Comparison of ENCODE assay signal across 8 cellular contexts in genomic region chr10:119104653-119105024, GRCh38. TPM values are rescaled to one million over a fixed set of nuclear protein-coding genes. Genes with fewer than 3 reads are reported as not detected.
DNase-seq lines count a peak whose midpoint lies in the region; ATAC-seq and TF ChIP-seq lines count a peak whose summit lies in the region.

No MANE protein-coding gene starts in this region.

- H3K27ac ChIP-seq in cardiac muscle cell (no peak overlapping the region), Panc1 (ENCODE audit: low read length) (peak overlapping the region; percentile 78), ectodermal cell (ENCODE audit: insufficient read depth, low read depth, low read length, poor library complexity, severe bottlenecking) (peak overlapping the region; percentile 26), muscle layer of colon (ENCODE audit: low read depth, low read length) (no peak overlapping the region)

- POLR2A ChIA-PET in Panc1 (lab: Charles Lee): no interaction called here

- H3K9ac ChIP-seq in muscle layer of colon (ENCODE audit: low read length): no peak overlapping the region

- H3K27me3 ChIP-seq in cardiac muscle cell (no peaks in the 10 kb centered on the region), Panc1 (ENCODE audit: control insufficient read depth, insufficient read depth, low read length) (no peaks in the 10 kb centered on the region), ectodermal cell (ENCODE audit: control insufficient read depth, insufficient read depth, low read length, poor library complexity, severe bottlenecking) (no peaks in the 10 kb centered on the region), muscle layer of colon (ENCODE audit: control insufficient read depth in 1 of 2, insufficient read depth in 2 of 2, low read length in 2 of 2) (no peaks in the 10 kb centered on the region)

- H3K36me3 ChIP-seq in cardiac muscle cell: peaks cover 17% of the 10 kb centered on the region
- peaks cover 3% of the 10 kb centered on the region for H3K36me3 ChIP-seq in Panc1 (ENCODE audit: control insufficient read depth, insufficient read depth, low read length)
- peaks cover under 1% of the 10 kb centered on the region for H3K36me3 ChIP-seq in ectodermal cell (ENCODE audit: control insufficient read depth, insufficient read depth, low read length)
- H3K36me3 ChIP-seq in muscle layer of colon (ENCODE audit: insufficient read depth, low read length): peaks cover 4% of the 10 kb centered on the region

- H3K4me1 ChIP-seq in cardiac muscle cell (ENCODE audit: low read depth) (no peaks in the 10 kb centered on the region), Panc1 (ENCODE audit: control insufficient read depth, insufficient read depth, low read length) (peaks cover 15% of the 10 kb centered on the region), ectodermal cell (ENCODE audit: control insufficient read depth, insufficient read depth, low read length) (no peaks in the 10 kb centered on the region), muscle layer of colon (ENCODE audit: insufficient read depth, low read length) (peaks cover 8% of the 10 kb centered on the region)

- CTCF ChIA-PET in Panc1 (lab: Charles Lee): no interaction called here

- ATAC-seq in Right ventricle myocardium superior (ENCODE audit: poor library complexity) (no peak), Panc1 (peak; percentile 44)

- intact Hi-C loops in Right ventricle myocardium superior (cut with DNase I): no loop called here
- intact Hi-C loops in Panc1 (cut with micrococcal nuclease; ENCODE audit: unreplicated experiment): no loop called here

- BruUV-seq in Panc1 (replicated peaks; lab: Mats Ljungman, UMichigan): no TSS peak

- TF ChIP-seq CTCF in cardiac muscle cell (IDR thresholded peaks at IDR 0.05; ENCODE audit: low read depth, low read length) (no peak), Panc1 (IDR thresholded peaks at IDR 0.05) (no peak)

- peak; percentile 25 to 29 for DNase-seq in cardiac muscle cell (ENCODE audit: low read depth in 1 of 2, low spot score in 1 of 2)
- DNase-seq in Right ventricle myocardium superior: no peak
- DNase-seq in Panc1 (ENCODE audit: low read depth, low spot score): no peak
- no peak for DNase-seq in inferior parietal cortex (ENCODE audit: extremely low spot score)
- DNase-seq in mucosa of gallbladder (ENCODE audit: low spot score): no peak
- no peak for DNase-seq in NK-92 treated with Interleukin-12 subunit alpha and Interleukin-12 subunit beta, amount 100 ng/mL, for 24 hours (lab: John Stamatoyannopoulos, UW)

- H3K4me3 ChIP-seq in cardiac muscle cell (peak overlapping the region; percentile 87), Panc1 (ENCODE audit: low read depth in 2 of 2, low read length in 2 of 2) (peak overlapping the region; percentile 69 to 90), ectodermal cell (ENCODE audit: insufficient read depth, low read depth, low read length) (peak overlapping the region; percentile 85), muscle layer of colon (ENCODE audit: low read depth in 1 of 2, low read length in 2 of 2) (peak overlapping the region; percentile 55 to 61)

- 1 to 3% methylated on average over 21 to 22 of the region's 22 CpGs for WGBS in ectodermal cell, 2 experiments

- H3K9me3 ChIP-seq in cardiac muscle cell (ENCODE audit: low read depth) (no peaks in the 10 kb centered on the region), Panc1 (ENCODE audit: control insufficient read depth, insufficient read depth, low read depth, low read length) (no peaks in the 10 kb centered on the region), ectodermal cell (ENCODE audit: control insufficient read depth, low read length) (no peaks in the 10 kb centered on the region), muscle layer of colon (ENCODE audit: low read length) (no peaks in the 10 kb centered on the region)

- in situ Hi-C loops in Panc1 (cut with HindIII; ENCODE audit: low pct_unique_long_range_greater_than_20kb, low sequenced_read_pairs): no loop called here

RNA-seq across cellular contexts. Expression of gene DENND10, which starts 0.7 kb away (rescaled TPM):
- total RNA-seq in cardiac muscle cell (41.9 and 52.3 TPM in 2 replicates), Right ventricle myocardium superior (18.9 TPM), Panc1 (2021; ENCODE audit: unreplicated experiment) (72.8 TPM), mucosa of gallbladder (30.0 TPM)
- 73.3 and 77.4 TPM in 2 replicates for polyA plus RNA-seq in cardiac muscle cell
- 70.6 TPM for polyA plus RNA-seq in Panc1 (2012; ENCODE audit: insufficient read length)
- polyA plus RNA-seq in ectodermal cell (2013, experiment 1 of 4): 80.4 TPM
- polyA plus RNA-seq in ectodermal cell (2013, experiment 2 of 4): 89.6 TPM
- polyA plus RNA-seq in ectodermal cell (2013, experiment 3 of 4): 72.4 TPM
- 74.4 TPM for polyA plus RNA-seq in ectodermal cell (2013, experiment 4 of 4)

RNA-seq across cellular contexts. Expression of gene EIF3A, which starts 24.0 kb away (rescaled TPM):
- 64.2 and 140 TPM in 2 replicates for total RNA-seq in cardiac muscle cell
- 56.7 and 73.9 TPM in 2 replicates for polyA plus RNA-seq in cardiac muscle cell
- 93.8 TPM for total RNA-seq in Right ventricle myocardium superior
- total RNA-seq in Panc1 (2021; ENCODE audit: unreplicated experiment): 214 TPM
- 181 TPM for polyA plus RNA-seq in Panc1 (2012; ENCODE audit: insufficient read length)
- 195 TPM for polyA plus RNA-seq in ectodermal cell (2013, experiment 1 of 4)
- polyA plus RNA-seq in ectodermal cell (2013, experiment 2 of 4): 193 TPM
- 130 TPM for polyA plus RNA-seq in ectodermal cell (2013, experiment 3 of 4)
- polyA plus RNA-seq in ectodermal cell (2013, experiment 4 of 4): 143 TPM
- total RNA-seq in mucosa of gallbladder: 86.8 TPM

Comparison
In these comparisons a context has a peak if more than half of its experiments do, and no peak if none do; other contexts are left out.
1. DNase-seq: peak in cardiac muscle cell (2 of 2); none in Right ventricle myocardium superior (single experiment), Panc1 (single experiment), inferior parietal cortex (single experiment), mucosa of gallbladder (single experiment) and NK-92 treated with Interleukin-12 subunit alpha and Interleukin-12 subunit beta, amount 100 ng/mL, for 24 hours (single experiment).
2. H3K27ac ChIP-seq: peak in Panc1 (single experiment) and ectodermal cell (single experiment); none in cardiac muscle cell (single experiment) and muscle layer of colon (single experiment).
3. Peak in every context shown above with its lines, with median percentiles within 50 percentile points of each other: H3K4me3 ChIP-seq.